In the genomic region with DNA sequence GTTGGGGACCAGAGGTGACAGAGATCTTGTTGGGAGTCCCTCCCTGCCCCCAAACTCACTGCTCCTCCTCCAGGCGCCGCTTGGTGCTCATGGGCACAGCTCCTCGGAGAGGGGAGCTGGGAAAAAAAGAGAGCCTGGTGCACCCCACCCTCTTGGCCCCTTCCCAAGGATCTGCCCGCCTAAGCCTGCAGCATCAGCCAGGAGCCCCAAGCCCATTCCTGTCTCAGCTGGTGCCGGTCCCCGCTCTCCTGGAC, we compare ENCODE assay signal across 8 cellular contexts. TPM values are rescaled to one million over a fixed set of nuclear protein-coding genes. Genes with fewer than 3 reads are reported as not detected.
DNase-seq lines count a peak whose midpoint lies in the region; ATAC-seq and TF ChIP-seq lines count a peak whose summit lies in the region.

No MANE protein-coding gene starts in this region.

- H2AFZ ChIP-seq in Loucy (ENCODE audit: low read length), result no peak overlapping the region

- intact Hi-C loops in gastrocnemius medialis (cut with DNase I; ENCODE audit: low total_unique reads), result loop anchor here (2.0 to 5.0 kb wide), 3 partner anchors 111 to 976 kb away; partner anchors contain the start of genes NTHL1, TSC2 and ZNF263

- peak overlapping the region; percentile 96 to 100 (median 98) for H3K27ac ChIP-seq in gastrocnemius medialis

- H3K9me3 ChIP-seq in Loucy (ENCODE audit: insufficient read depth, low read depth, low read length), result no peaks in the 10 kb centered on the region
- H3K9me3 ChIP-seq in gastrocnemius medialis, result no peaks in the 10 kb centered on the region

- H3K4me3 ChIP-seq in Loucy (ENCODE audit: low read length, poor library complexity, severe bottlenecking), result peak overlapping the region; percentile 75
- peak overlapping the region; percentile 71 to 99 (median 82) for H3K4me3 ChIP-seq in gastrocnemius medialis

- peak overlapping the region; percentile 85 for H3K4me2 ChIP-seq in Loucy (ENCODE audit: low read depth, low read length, poor library complexity, severe bottlenecking)

- H3K4me3 Mint-ChIP-seq in activated naive CD8-positive, alpha-beta T cell treated with anti-CD3 and anti-CD28 coated beads, Interleukin-2, amount 10 ng/mL, durations not matched to agents 7 days and 5 days, result peak overlapping the region; percentile 87

- H3K9me3 Mint-ChIP-seq in activated naive CD8-positive, alpha-beta T cell treated with anti-CD3 and anti-CD28 coated beads, Interleukin-2, amount 10 ng/mL, durations not matched to agents 7 days and 5 days, result no peaks in the 10 kb centered on the region

- peaks cover 10% of the 10 kb centered on the region for H3K36me3 Mint-ChIP-seq in activated naive CD8-positive, alpha-beta T cell treated with anti-CD3 and anti-CD28 coated beads, Interleukin-2, amount 10 ng/mL, durations not matched to agents 7 days and 5 days

- H3K27me3 ChIP-seq in Loucy (ENCODE audit: insufficient read depth, low read length, poor library complexity, severe bottlenecking) (no peaks in the 10 kb centered on the region), gastrocnemius medialis (peaks cover 4 to 10% (median 5%) of the 10 kb centered on the region in 3 donors)

- H3K4me1 Mint-ChIP-seq in activated naive CD8-positive, alpha-beta T cell treated with anti-CD3 and anti-CD28 coated beads, Interleukin-2, amount 10 ng/mL, durations not matched to agents 7 days and 5 days, result peaks cover 34% of the 10 kb centered on the region

- H3K9ac ChIP-seq in Loucy (ENCODE audit: low read depth, low read length, poor library complexity, severe bottlenecking), result peak overlapping the region; percentile 62

- H3K36me3 ChIP-seq in Loucy (ENCODE audit: insufficient read depth, low read length), result no peaks in the 10 kb centered on the region
- H3K36me3 ChIP-seq in gastrocnemius medialis, result peaks cover 0 to 19% of the 10 kb centered on the region in 2 donors

- H3K79me2 ChIP-seq in Loucy (ENCODE audit: insufficient read depth, low read length), result peaks cover 30% of the 10 kb centered on the region

- H3K27me3 Mint-ChIP-seq in activated naive CD8-positive, alpha-beta T cell treated with anti-CD3 and anti-CD28 coated beads, Interleukin-2, amount 10 ng/mL, durations not matched to agents 7 days and 5 days, result peaks cover 15% of the 10 kb centered on the region

- in situ Hi-C loops in gastrocnemius medialis (cut with MboI; ENCODE audit: low sequenced_read_pairs in 4 of 4), result no loop called here

- no peaks in the 10 kb centered on the region for H3K9me2 ChIP-seq in Loucy (replicated peaks; ENCODE audit: low read depth, low read length)

- POLR2A ChIA-PET in activated naive CD8-positive, alpha-beta T cell treated with anti-CD3 and anti-CD28 coated beads, Interleukin-2, amount 10 ng/mL, durations not matched to agents 7 days and 5 days (lab: Charles Lee), result interaction anchor here (1.0 to 2.2 kb wide), 8 partner anchors 16 to 141 kb away, joined by 3 to 9 read pairs (median 5); partner anchors contain the start of genes FLYWCH2, IL32 and PKMYT1

- peak overlapping the region; percentile 87 for H3K27ac Mint-ChIP-seq in activated naive CD8-positive, alpha-beta T cell treated with anti-CD3 and anti-CD28 coated beads, Interleukin-2, amount 10 ng/mL, durations not matched to agents 7 days and 5 days

- H3F3A ChIP-seq in Loucy (ENCODE audit: low read depth), result no peaks in the 10 kb centered on the region

- H3K4me1 ChIP-seq in Loucy (ENCODE audit: insufficient read depth, low read length, poor library complexity, severe bottlenecking), result peaks cover 15% of the 10 kb centered on the region
- H3K4me1 ChIP-seq in gastrocnemius medialis, result peaks cover 32 to 59% of the 10 kb centered on the region in 2 donors

- TF ChIP-seq POLR2A in gastrocnemius medialis (IDR thresholded peaks at IDR 0.05), result no peak

- DNase-seq in EL (peak; percentile 91), hepatic stellate cell (ENCODE audit: low spot score) (peak; percentile 56), gastrocnemius medialis (peak in 1 of 2 donors; percentile 53), islet precursor cell (no peak)
- DNase-seq in activated naive CD8-positive, alpha-beta T cell treated with anti-CD3 and anti-CD28 coated beads, Interleukin-2, amount 10 ng/mL, durations not matched to agents 7 days and 5 days, result no peak
- no peak for DNase-seq in activated CD4-positive, alpha-beta T cell treated with anti-CD3 and anti-CD28 coated beads for 4 hours

- no peak for ATAC-seq in activated naive CD8-positive, alpha-beta T cell treated with anti-CD3 and anti-CD28 coated beads, Interleukin-2, amount 10 ng/mL, durations not matched to agents 7 days and 5 days (ENCODE audit: low read depth)
- ATAC-seq in gastrocnemius medialis, result no peak
- no peak for ATAC-seq in HG03565 (IDR thresholded peaks at IDR 0.05; ENCODE audit: unreplicated experiment)

- peaks cover 12% of the 10 kb centered on the region for H4K20me1 ChIP-seq in Loucy (ENCODE audit: insufficient read depth, low read length, poor library complexity, severe bottlenecking)

- TF ChIP-seq CTCF in Loucy (conservative IDR thresholded peaks at IDR 0.05; ENCODE audit: low read length), result no peak
- TF ChIP-seq CTCF in gastrocnemius medialis (IDR thresholded peaks at IDR 0.05 in 4 of 5, conservative IDR thresholded peaks at IDR 0.05 in 1 of 5), result no peak

RNA-seq across cellular contexts. Expression of gene HCFC1R1, which starts 0.4 kb away (rescaled TPM):
- 10 to 100 TPM; 38.1 to 42.6 TPM for total RNA-seq in activated naive CD8-positive, alpha-beta T cell treated with anti-CD3 and anti-CD28 coated beads, Interleukin-2, amount 10 ng/mL, durations not matched to agents 7 days and 5 days
- 100 to 1,000 TPM in 1 of 4 donors, 10 to 100 TPM in 3; 41.8 to 124 (median 66.9) TPM for total RNA-seq in gastrocnemius medialis

RNA-seq across cellular contexts. Expression of gene THOC6, which starts 0.5 kb away (rescaled TPM):
- 10 to 100 TPM; 36.3 to 36.9 TPM for total RNA-seq in activated naive CD8-positive, alpha-beta T cell treated with anti-CD3 and anti-CD28 coated beads, Interleukin-2, amount 10 ng/mL, durations not matched to agents 7 days and 5 days
- total RNA-seq in gastrocnemius medialis, result 10 to 100 TPM; 15.0 to 31.1 (median 21.5) TPM

RNA-seq across cellular contexts. Expression of gene TNFRSF12A, which starts 3.2 kb away (rescaled TPM):
- total RNA-seq in activated naive CD8-positive, alpha-beta T cell treated with anti-CD3 and anti-CD28 coated beads, Interleukin-2, amount 10 ng/mL, durations not matched to agents 7 days and 5 days, result 1 to 10 TPM; 2.9 TPM
- total RNA-seq in gastrocnemius medialis, result 100 to 1,000 TPM in 2 of 4 donors, 10 to 100 TPM in 2; 34.0 to 161 (median 85.5) TPM

RNA-seq across cellular contexts. Expression of gene CLDN6, which starts 5.4 kb away (rescaled TPM):
- total RNA-seq in activated naive CD8-positive, alpha-beta T cell treated with anti-CD3 and anti-CD28 coated beads, Interleukin-2, amount 10 ng/mL, durations not matched to agents 7 days and 5 days, result not detected
- under 1 TPM in 1 of 4 donors, not detected in 3; 0.55 TPM for total RNA-seq in gastrocnemius medialis

RNA-seq across cellular contexts. Expression of gene CLDN9, which starts 10.6 kb away (rescaled TPM):
- not detected for total RNA-seq in activated naive CD8-positive, alpha-beta T cell treated with anti-CD3 and anti-CD28 coated beads, Interleukin-2, amount 10 ng/mL, durations not matched to agents 7 days and 5 days
- under 1 TPM in 1 of 4 donors, not detected in 3; 0.40 TPM for total RNA-seq in gastrocnemius medialis

Comparison
In these comparisons a context has a peak if more than half of its experiments do, and no peak if none do; other contexts are left out.
1. DNase-seq: peak in EL (single experiment) and hepatic stellate cell (single experiment); none in activated naive CD8-positive, alpha-beta T cell treated with anti-CD3 and anti-CD28 coated beads, Interleukin-2, amount 10 ng/mL, durations not matched to agents 7 days and 5 days (single experiment), islet precursor cell (single experiment) and activated CD4-positive, alpha-beta T cell treated with anti-CD3 and anti-CD28 coated beads for 4 hours (0 of 2).
2. RNA of gene TNFRSF12A, which starts 3.2 kb away (total RNA-seq): 34.0 to 161 TPM in gastrocnemius medialis; 2.9 TPM in activated naive CD8-positive, alpha-beta T cell treated with anti-CD3 and anti-CD28 coated beads, Interleukin-2, amount 10 ng/mL, durations not matched to agents 7 days and 5 days; every median in the first group is over 4 times any median in the second.